9 cellular contexts compared by ENCODE assay signal in genomic region chr7:115475774-115476407, GRCh38.
DNase-seq lines count a peak whose midpoint lies in the region; ATAC-seq and TF ChIP-seq lines count a peak whose summit lies in the region.
"Had no signal": no experiment of that assay in that cellular context is flagged by ENCODE, and none has a peak within 500 bp of the region (broad histone marks: within the 10 kb centered on the region; RNA-seq: fewer than 3 reads in every experiment).

No MANE protein-coding gene starts in this region.

- H3K4me1 ChIP-seq in foreskin keratinocyte: no peaks in the 10 kb centered on the region

- H3K27me3 ChIP-seq in foreskin keratinocyte: peaks cover 42% of the 10 kb centered on the region
- H3K27me3 ChIP-seq: body of pancreas had no signal

- peak; percentile 26 for DNase-seq in activated naive CD4-positive, alpha-beta T cell treated with anti-CD3 and anti-CD28 coated beads for 36 hours
- DNase-seq in activated naive CD4-positive, alpha-beta T cell (lab: John Stamatoyannopoulos, UW): no peak
- DNase-seq in NCI-H2171 treated with DMSO at 0.1 percent for 48 hours (lab: John Stamatoyannopoulos, UW) (peak; percentile 31), foreskin keratinocyte (no peak), DMS114 treated with DMSO at 0.1 percent for 48 hours (lab: John Stamatoyannopoulos, UW; ENCODE audit: unreplicated experiment) (no peak)
- DNase-seq: body of pancreas had no signal

- H3K27ac Mint-ChIP-seq in activated naive CD4-positive, alpha-beta T cell treated with anti-CD3 and anti-CD28 coated beads for 36 hours: no peak overlapping the region
- no peak overlapping the region for H3K27ac Mint-ChIP-seq in stimulated activated memory B cell treated with anti-CD40 and anti-IgM and Interleukin-4, amounts not matched to agents 10 μg/mL and 1 μg/mL and 100 μg/mL, for 72 hours

- no peak overlapping the region for H3K27ac ChIP-seq in foreskin keratinocyte
- H3K27ac ChIP-seq: body of pancreas had no signal

- no peaks in the 10 kb centered on the region for H3K36me3 Mint-ChIP-seq in activated naive CD4-positive, alpha-beta T cell treated with anti-CD3 and anti-CD28 coated beads for 36 hours (ENCODE audit: low read depth)
- H3K36me3 Mint-ChIP-seq in stimulated activated memory B cell treated with anti-CD40 and anti-IgM and Interleukin-4, amounts not matched to agents 10 μg/mL and 1 μg/mL and 100 μg/mL, for 72 hours: no peaks in the 10 kb centered on the region

- CTCF ChIA-PET in activated naive CD4-positive, alpha-beta T cell treated with anti-CD3 and anti-CD28 coated beads for 36 hours (lab: Charles Lee): interaction anchor here (0.6 kb wide), 1 partner anchor 77 kb away, joined by 3 read pairs; no protein-coding TSS in a partner anchor

- no peak overlapping the region for H3K4me3 Mint-ChIP-seq in activated naive CD4-positive, alpha-beta T cell treated with anti-CD3 and anti-CD28 coated beads for 36 hours
- peak overlapping the region; percentile 1 for H3K4me3 Mint-ChIP-seq in stimulated activated memory B cell treated with anti-CD40 and anti-IgM and Interleukin-4, amounts not matched to agents 10 μg/mL and 1 μg/mL and 100 μg/mL, for 72 hours

- TF ChIP-seq CTCF in foreskin keratinocyte (conservative IDR thresholded peaks at IDR 0.05): peak; percentile 15

- no peak for TF ChIP-seq POLR2A in GM18505 (IDR thresholded peaks at IDR 0.05; ENCODE audit: borderline replicate concordance, extremely low read depth, insufficient read depth, insufficient read length)

- intact Hi-C loops in activated naive CD4-positive, alpha-beta T cell treated with anti-CD3 and anti-CD28 coated beads for 36 hours (cut with micrococcal nuclease): loop anchor here (1.0 to 5.0 kb wide), 2 partner anchors 611 to 1394 kb away; no protein-coding TSS in a partner anchor

- peaks cover 6% of the 10 kb centered on the region for H3K4me1 Mint-ChIP-seq in activated naive CD4-positive, alpha-beta T cell treated with anti-CD3 and anti-CD28 coated beads for 36 hours (ENCODE audit: low read depth)
- H3K4me1 Mint-ChIP-seq in stimulated activated memory B cell treated with anti-CD40 and anti-IgM and Interleukin-4, amounts not matched to agents 10 μg/mL and 1 μg/mL and 100 μg/mL, for 72 hours: peaks cover 28% of the 10 kb centered on the region

- no peaks in the 10 kb centered on the region for H3K9me3 Mint-ChIP-seq in activated naive CD4-positive, alpha-beta T cell treated with anti-CD3 and anti-CD28 coated beads for 36 hours
- H3K9me3 Mint-ChIP-seq in stimulated activated memory B cell treated with anti-CD40 and anti-IgM and Interleukin-4, amounts not matched to agents 10 μg/mL and 1 μg/mL and 100 μg/mL, for 72 hours: no peaks in the 10 kb centered on the region

- no peak for ATAC-seq in foreskin keratinocyte
- peak; percentile 65 for ATAC-seq in stimulated activated memory B cell treated with anti-CD40 and anti-IgM and Interleukin-4, amounts not matched to agents 10 μg/mL and 1 μg/mL and 100 μg/mL, for 72 hours
- ATAC-seq in HG03139 (IDR thresholded peaks at IDR 0.05; ENCODE audit: unreplicated experiment): no peak
- no peak for ATAC-seq in GM18505 (IDR thresholded peaks at IDR 0.05; ENCODE audit: unreplicated experiment)
- ATAC-seq: body of pancreas had no signal

- peaks cover 26% of the 10 kb centered on the region for H3K27me3 Mint-ChIP-seq in activated naive CD4-positive, alpha-beta T cell treated with anti-CD3 and anti-CD28 coated beads for 36 hours (ENCODE audit: low read depth)
- H3K27me3 Mint-ChIP-seq in stimulated activated memory B cell treated with anti-CD40 and anti-IgM and Interleukin-4, amounts not matched to agents 10 μg/mL and 1 μg/mL and 100 μg/mL, for 72 hours: peaks cover 37% of the 10 kb centered on the region

Comparison
In these comparisons a context has a peak if more than half of its experiments do, and no peak if none do; other contexts are left out.
1. DNase-seq: peak in activated naive CD4-positive, alpha-beta T cell treated with anti-CD3 and anti-CD28 coated beads for 36 hours (single experiment) and NCI-H2171 treated with DMSO at 0.1 percent for 48 hours (single experiment); none in activated naive CD4-positive, alpha-beta T cell (0 of 4), foreskin keratinocyte (0 of 2) and DMS114 treated with DMSO at 0.1 percent for 48 hours (single experiment).